Comparison of ENCODE assay signal across 21 cellular contexts in the genomic region with DNA sequence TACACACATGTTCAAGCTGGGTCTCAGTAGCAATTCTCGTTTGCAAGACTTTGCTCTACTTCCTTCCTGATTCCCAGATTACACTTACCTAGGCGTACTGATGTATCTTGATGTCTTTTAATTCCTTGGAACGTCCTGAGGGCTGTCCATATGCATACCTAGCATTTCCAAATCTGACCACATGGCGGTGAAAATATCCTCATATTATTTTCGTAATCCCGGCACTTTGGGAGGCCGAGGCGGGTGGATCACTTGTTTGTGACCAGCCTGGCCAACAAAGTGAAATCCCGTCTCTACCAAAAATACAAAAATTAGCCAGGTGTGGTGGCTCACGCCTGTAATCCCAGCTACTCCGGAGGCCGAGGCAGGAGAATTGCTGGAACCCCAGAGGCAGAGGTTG.
DNase-seq lines count a peak whose midpoint lies in the region; FAIRE-seq and TF ChIP-seq lines count a peak whose summit lies in the region.
"Had no signal": no experiment of that assay in that cellular context is flagged by ENCODE, and none has a peak within 500 bp of the region (broad histone marks: within the 10 kb centered on the region; RNA-seq: fewer than 3 reads in every experiment).

No MANE protein-coding gene starts in this region.

- TF ChIP-seq CTCF in GM12872 (IDR thresholded peaks at IDR 0.05; ENCODE audit: insufficient read depth, low read depth, low read length) (peak; percentile 23; the same call in 2 of the 3 replicates), brain microvascular endothelial cell (IDR thresholded peaks at IDR 0.05; ENCODE audit: low read depth, low read length, missing control alignments) (peak; percentile 19), neural crest cell (conservative IDR thresholded peaks at IDR 0.05) (peak; percentile 39)

- H3K4me1 Mint-ChIP-seq in neural crest cell, result peaks cover 6% of the 10 kb centered on the region
- H3K4me1 Mint-ChIP-seq: activated CD4-positive, alpha-beta memory T cell treated with anti-CD3 and anti-CD28 coated beads, Interleukin-2, amount 10 ng/mL, durations not matched to agents 7 days and 5 days; activated naive CD4-positive, alpha-beta T cell treated with anti-CD3 and anti-CD28 coated beads, Interleukin-2, amount 10 ng/mL, durations not matched to agents 7 days and 5 days; stimulated activated naive B cell treated with anti-CD40 and anti-IgM and Interleukin-4, amounts not matched to agents 10 μg/mL and 1 μg/mL and 100 μg/mL, for 72 hours had no signal

- H3K27me3 Mint-ChIP-seq in neural crest cell (ENCODE audit: low read depth), result no peaks in the 10 kb centered on the region
- H3K27me3 Mint-ChIP-seq: activated CD4-positive, alpha-beta memory T cell treated with anti-CD3 and anti-CD28 coated beads, Interleukin-2, amount 10 ng/mL, durations not matched to agents 7 days and 5 days; activated naive CD4-positive, alpha-beta T cell treated with anti-CD3 and anti-CD28 coated beads, Interleukin-2, amount 10 ng/mL, durations not matched to agents 7 days and 5 days; activated T-cell treated with anti-CD3 and anti-CD28 coated beads, Interleukin-2, amount 50 U/mL, for 24 hours; stimulated activated naive B cell treated with anti-CD40 and anti-IgM and Interleukin-4, amounts not matched to agents 10 μg/mL and 1 μg/mL and 100 μg/mL, for 72 hours had no signal

- no peak overlapping the region for H3K27ac Mint-ChIP-seq in neural crest cell (ENCODE audit: unreplicated experiment)
- H3K27ac Mint-ChIP-seq: activated CD4-positive, alpha-beta memory T cell treated with anti-CD3 and anti-CD28 coated beads, Interleukin-2, amount 10 ng/mL, durations not matched to agents 7 days and 5 days; activated naive CD4-positive, alpha-beta T cell treated with anti-CD3 and anti-CD28 coated beads, Interleukin-2, amount 10 ng/mL, durations not matched to agents 7 days and 5 days; activated T-cell treated with anti-CD3 and anti-CD28 coated beads, Interleukin-2, amount 50 U/mL, for 24 hours; stimulated activated naive B cell treated with anti-CD40 and anti-IgM and Interleukin-4, amounts not matched to agents 10 μg/mL and 1 μg/mL and 100 μg/mL, for 72 hours had no signal

- no peak overlapping the region for H3K27ac ChIP-seq in brain microvascular endothelial cell
- H3K27ac ChIP-seq: sigmoid colon, thyroid gland had no signal

- no peaks in the 10 kb centered on the region for H3K9me3 Mint-ChIP-seq in neural crest cell
- H3K9me3 Mint-ChIP-seq: activated CD4-positive, alpha-beta memory T cell treated with anti-CD3 and anti-CD28 coated beads, Interleukin-2, amount 10 ng/mL, durations not matched to agents 7 days and 5 days; activated naive CD4-positive, alpha-beta T cell treated with anti-CD3 and anti-CD28 coated beads, Interleukin-2, amount 10 ng/mL, durations not matched to agents 7 days and 5 days; stimulated activated naive B cell treated with anti-CD40 and anti-IgM and Interleukin-4, amounts not matched to agents 10 μg/mL and 1 μg/mL and 100 μg/mL, for 72 hours had no signal

- DNase-seq in NCI-H69 (lab: John Stamatoyannopoulos, UW) (peak; percentile 37), brain microvascular endothelial cell (no peak), neural crest cell (ENCODE audit: low read depth, low spot score) (no peak), superior temporal gyrus (ENCODE audit: extremely low spot score) (no peak), GM12892 (ENCODE audit: insufficient read length) (no peak), NCI-H510A (lab: John Stamatoyannopoulos, UW) (no peak)
- DNase-seq: activated CD4-positive, alpha-beta memory T cell treated with anti-CD3 and anti-CD28 coated beads, Interleukin-2, amount 10 ng/mL, durations not matched to agents 7 days and 5 days; activated naive CD4-positive, alpha-beta T cell treated with anti-CD3 and anti-CD28 coated beads, Interleukin-2, amount 10 ng/mL, durations not matched to agents 7 days and 5 days; activated T-cell treated with anti-CD3 and anti-CD28 coated beads, Interleukin-2, amount 50 U/mL, for 24 hours; AML-193; anterior cingulate cortex; COR-L47; HCEC 1CT; NCI-H1436; NCI-H2227 treated with DMSO at 0.1 percent for 48 hours; sigmoid colon; stimulated activated naive B cell treated with anti-CD40 and anti-IgM and Interleukin-4, amounts not matched to agents 10 μg/mL and 1 μg/mL and 100 μg/mL, for 72 hours; thyroid gland had no signal

- no peak overlapping the region for H3K4me3 ChIP-seq in brain microvascular endothelial cell (ENCODE audit: low read depth, low read length)
- H3K4me3 ChIP-seq: lung, sigmoid colon, thyroid gland had no signal

- H3K4me3 Mint-ChIP-seq in neural crest cell, result no peak overlapping the region
- H3K4me3 Mint-ChIP-seq: activated CD4-positive, alpha-beta memory T cell treated with anti-CD3 and anti-CD28 coated beads, Interleukin-2, amount 10 ng/mL, durations not matched to agents 7 days and 5 days; activated naive CD4-positive, alpha-beta T cell treated with anti-CD3 and anti-CD28 coated beads, Interleukin-2, amount 10 ng/mL, durations not matched to agents 7 days and 5 days; activated T-cell treated with anti-CD3 and anti-CD28 coated beads, Interleukin-2, amount 50 U/mL, for 24 hours; stimulated activated naive B cell treated with anti-CD40 and anti-IgM and Interleukin-4, amounts not matched to agents 10 μg/mL and 1 μg/mL and 100 μg/mL, for 72 hours had no signal

- TF ChIP-seq POLR2A in GM12892 (IDR thresholded peaks at IDR 0.05; ENCODE audit: low read depth, low read length), result no peak

- H3K27me3 ChIP-seq in brain microvascular endothelial cell (replicated peaks), result no peaks in the 10 kb centered on the region
- H3K27me3 ChIP-seq: sigmoid colon, thyroid gland had no signal

- in situ Hi-C loops in brain microvascular endothelial cell (cut with HindIII; ENCODE audit: low pct_ligation_motif_present, low sequenced_read_pairs), result no loop called here

- no peaks in the 10 kb centered on the region for H3K36me3 Mint-ChIP-seq in neural crest cell (ENCODE audit: low read depth)
- H3K36me3 Mint-ChIP-seq: activated naive CD4-positive, alpha-beta T cell treated with anti-CD3 and anti-CD28 coated beads, Interleukin-2, amount 10 ng/mL, durations not matched to agents 7 days and 5 days; stimulated activated naive B cell treated with anti-CD40 and anti-IgM and Interleukin-4, amounts not matched to agents 10 μg/mL and 1 μg/mL and 100 μg/mL, for 72 hours had no signal

- FAIRE-seq in GM12892 (lab: Jason Lieb, UNC), result no peak
- FAIRE-seq: keratinocyte had no signal

- H3K36me3 ChIP-seq in brain microvascular endothelial cell (replicated peaks), result no peaks in the 10 kb centered on the region
- H3K36me3 ChIP-seq: sigmoid colon, thyroid gland had no signal
